In the genomic region with DNA sequence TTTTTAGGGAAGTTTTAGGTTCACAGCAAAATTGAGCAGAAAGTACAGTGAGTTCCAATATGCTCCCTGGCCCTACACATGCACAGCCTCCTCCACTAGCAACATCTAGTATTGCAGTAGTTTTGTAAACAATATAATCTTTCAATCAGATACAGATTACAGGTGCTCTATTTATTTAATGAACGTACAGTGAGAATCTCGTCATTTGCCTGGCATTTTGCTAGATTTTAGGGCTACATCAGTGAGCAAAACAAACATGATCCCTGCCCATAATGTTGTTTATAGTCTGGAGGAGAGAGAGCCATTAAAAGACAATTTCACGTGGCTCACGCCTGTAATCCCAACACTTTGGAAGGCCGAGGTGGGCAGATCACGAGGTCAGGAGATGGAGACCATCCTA, we compare ENCODE assay signal across 27 cellular contexts.
"Had no signal": no experiment of that assay in that cellular context is flagged by ENCODE, and none has a peak within 500 bp of the region (broad histone marks: within the 10 kb centered on the region; RNA-seq: fewer than 3 reads in every experiment).

No MANE protein-coding gene starts in this region.

- H3K4me3 ChIP-seq: coronary artery, heart left ventricle had no signal

- H3K4me1 Mint-ChIP-seq: activated B cell treated with CpG ODN at 0.5 μM for 24 hours; activated T-helper 17 cell treated with anti-CD3 and anti-CD28 coated beads, Interleukin-2, amount 50 U/mL, for 72 hours; central memory CD8-positive, alpha-beta T cell had no signal

- H3K9me3 Mint-ChIP-seq: activated B cell treated with CpG ODN at 0.5 μM for 24 hours; activated CD8-positive, alpha-beta T cell treated with anti-CD3 and anti-CD28 coated beads for 36 hours; activated T-cell treated with anti-CD3 and anti-CD28 coated beads, Interleukin-2, amount 50 U/mL, for 4 hours; activated T-helper 17 cell treated with anti-CD3 and anti-CD28 coated beads, Interleukin-2, amount 50 U/mL, for 72 hours; central memory CD8-positive, alpha-beta T cell had no signal

- H3K27ac Mint-ChIP-seq: activated B cell treated with CpG ODN at 0.5 μM for 24 hours; activated CD8-positive, alpha-beta T cell treated with anti-CD3 and anti-CD28 coated beads for 36 hours; activated naive CD8-positive, alpha-beta T cell; activated T-helper 17 cell treated with anti-CD3 and anti-CD28 coated beads, Interleukin-2, amount 50 U/mL, for 72 hours had no signal

- H3K36me3 Mint-ChIP-seq: activated naive CD8-positive, alpha-beta T cell had no signal

- ATAC-seq: activated CD4-positive, CD25-positive, alpha-beta regulatory T cell treated with anti-CD3 and anti-CD28 coated beads, Interleukin-2, amount 50 U/mL, for 24 hours; activated CD8-positive, alpha-beta T cell treated with anti-CD3 and anti-CD28 coated beads for 36 hours; activated T-cell treated with anti-CD3 and anti-CD28 coated beads, Interleukin-2, amount 50 U/mL, for 4 hours; activated T-helper 17 cell treated with anti-CD3 and anti-CD28 coated beads, Interleukin-2, amount 50 U/mL, for 72 hours; esophagus mucosa; heart left ventricle had no signal

- H3K4me3 Mint-ChIP-seq: activated B cell treated with CpG ODN at 0.5 μM for 24 hours; activated CD8-positive, alpha-beta T cell treated with anti-CD3 and anti-CD28 coated beads for 36 hours; activated naive CD8-positive, alpha-beta T cell; activated T-cell treated with anti-CD3 and anti-CD28 coated beads, Interleukin-2, amount 50 U/mL, for 4 hours; activated T-helper 17 cell treated with anti-CD3 and anti-CD28 coated beads, Interleukin-2, amount 50 U/mL, for 72 hours; central memory CD8-positive, alpha-beta T cell had no signal

- H3K27ac ChIP-seq: brain microvascular endothelial cell, coronary artery, heart left ventricle, WERI-Rb-1 had no signal

- H3K9me3 ChIP-seq: heart left ventricle had no signal

- H3K27me3 ChIP-seq: brain microvascular endothelial cell, heart left ventricle had no signal

- DNase-seq: activated B cell treated with CpG ODN at 0.5 μM for 24 hours; activated CD4-positive, alpha-beta T cell treated with anti-CD3 and anti-CD28 coated beads for 48 hours; activated CD4-positive, alpha-beta T cell treated with anti-CD3 and anti-CD28 coated beads, Interleukin-2, amount 50 U/mL, for 1 hour; activated CD4-positive, alpha-beta T cell treated with anti-CD3 and anti-CD28 coated beads, Interleukin-2, amount 50 U/mL, for 48 hours; activated CD8-positive, alpha-beta memory T cell treated with anti-CD3 and anti-CD28 coated beads for 24 hours; activated CD8-positive, alpha-beta T cell treated with anti-CD3 and anti-CD28 coated beads for 36 hours; activated effector memory CD4-positive, alpha-beta T cell treated with Interleukin-2 at 50 U/mL for 16 hours; activated gamma-delta T cell treated with Interleukin-2 at 50 U/mL for 16 hours; activated naive CD4-positive, alpha-beta T cell treated with anti-CD3 and anti-CD28 coated beads, Interleukin-2, amount 50 U/mL, for 16 hours; activated naive CD4-positive, alpha-beta T cell treated with Interleukin-2 at 50 U/mL for 16 hours; activated T-cell treated with anti-CD3 and anti-CD28 coated beads, Interleukin-2, amount 50 U/mL, for 4 hours; amniotic stem cell; anterior cingulate cortex; brain microvascular endothelial cell; dermis blood vessel endothelial cell; effector CD4-positive, alpha-beta T cell; foreskin fibroblast; glutamatergic neuron; heart left ventricle; T-helper 2 cell; WERI-Rb-1 had no signal

- H3K36me3 ChIP-seq: brain microvascular endothelial cell, heart left ventricle, WERI-Rb-1 had no signal
